In genomic region chr2:126655066-126655465, GRCh38 we compare ENCODE assay signal across 10 cellular contexts. TPM values are rescaled to one million over a fixed set of nuclear protein-coding genes. Genes with fewer than 3 reads are reported as not detected.
DNase-seq lines count a peak whose midpoint lies in the region; TF ChIP-seq lines count a peak whose summit lies in the region.
"Had no signal": no experiment of that assay in that cellular context is flagged by ENCODE, and none has a peak within 500 bp of the region (broad histone marks: within the 10 kb centered on the region; RNA-seq: fewer than 3 reads in every experiment).

No MANE protein-coding gene starts in this region.

- peak overlapping the region; percentile 85 for H3K4me3 Mint-ChIP-seq in activated T-cell treated with anti-CD3 and anti-CD28 coated beads, Interleukin-2, amount 50 U/mL, for 24 hours

- H3K27me3 Mint-ChIP-seq in activated T-cell treated with anti-CD3 and anti-CD28 coated beads, Interleukin-2, amount 50 U/mL, for 24 hours = no peaks in the 10 kb centered on the region

- H3K4me2 ChIP-seq in mesenchymal stem cell (ENCODE audit: low read length, poor library complexity, severe bottlenecking) = peak overlapping the region; percentile 63

- H3K36me3 Mint-ChIP-seq in activated T-cell treated with anti-CD3 and anti-CD28 coated beads, Interleukin-2, amount 50 U/mL, for 24 hours (ENCODE audit: low read depth) = peaks cover 36% of the 10 kb centered on the region

- H2BK120ac ChIP-seq in mesenchymal stem cell (ENCODE audit: low read depth, low read length) = peak overlapping the region; percentile 65

- H3K27ac ChIP-seq in mesenchymal stem cell (ENCODE audit: low read length, poor library complexity, severe bottlenecking) (peak overlapping the region; percentile 83), tibial nerve (peak overlapping the region in 3 of 4 donors; percentile 94 to 98 (median 94))
- H3K27ac ChIP-seq: C4-2B had no signal

- H3K23ac ChIP-seq in mesenchymal stem cell (ENCODE audit: low read length in 2 of 2) = peak overlapping the region in 1 of 2 experiments; percentile 34

- H3K14ac ChIP-seq in mesenchymal stem cell (ENCODE audit: low read length in 2 of 2) = no peak overlapping the region

- no peaks in the 10 kb centered on the region for H3K36me3 ChIP-seq in adipocyte (ENCODE audit: control insufficient read depth, insufficient read depth, low read length, severe bottlenecking)
- H3K36me3 ChIP-seq in mesenchymal stem cell (ENCODE audit: control insufficient read depth in 1 of 2, insufficient read depth in 2 of 2, low read depth in 1 of 2, low read length in 2 of 2) = peaks cover 0 to 2% of the 10 kb centered on the region in 2 experiments
- no peaks in the 10 kb centered on the region for H3K36me3 ChIP-seq in tibial nerve

- peak overlapping the region; percentile 90 for H3K27ac Mint-ChIP-seq in activated T-cell treated with anti-CD3 and anti-CD28 coated beads, Interleukin-2, amount 50 U/mL, for 24 hours

- peak overlapping the region; percentile 59 for H4K8ac ChIP-seq in mesenchymal stem cell (ENCODE audit: low read length)

- H3K9me3 ChIP-seq in adipocyte (ENCODE audit: control insufficient read depth, low read length) (peaks cover 7% of the 10 kb centered on the region), mesenchymal stem cell (ENCODE audit: control insufficient read depth, low read length) (no peaks in the 10 kb centered on the region), tibial nerve (no peaks in the 10 kb centered on the region)

- H3K4me3 ChIP-seq in adipocyte (ENCODE audit: low read length) = peak overlapping the region; percentile 92
- H3K4me3 ChIP-seq in mesenchymal stem cell (ENCODE audit: insufficient read depth in 1 of 2, low read depth in 1 of 2, low read length in 2 of 2) = peak overlapping the region in 1 of 2 experiments; percentile 91
- no peak overlapping the region for H3K4me3 ChIP-seq in tibial nerve

- no peak overlapping the region for H2BK5ac ChIP-seq in mesenchymal stem cell (ENCODE audit: low read depth, low read length, poor library complexity, severe bottlenecking)

- peak overlapping the region; percentile 49 for H2AFZ ChIP-seq in mesenchymal stem cell (ENCODE audit: low read depth, low read length)

- DNase-seq in activated T-cell treated with anti-CD3 and anti-CD28 coated beads, Interleukin-2, amount 50 U/mL, for 24 hours = no peak
- DNase-seq in activated T-cell treated with anti-CD3 and anti-CD28 coated beads for 4 hours (no peak), adipocyte (ENCODE audit: low read depth) (no peak), mesenchymal stem cell (peak; percentile 85), tibial nerve (ENCODE audit: low spot score in 2 of 2) (no peak), SKM-1 (lab: John Stamatoyannopoulos, UW; ENCODE audit: unreplicated experiment) (no peak), NCI-H1436 treated with DMSO at 0.1 percent for 48 hours (lab: John Stamatoyannopoulos, UW) (no peak), NAMALWA (ENCODE audit: low spot score) (no peak)

- H3K9ac ChIP-seq in adipocyte (ENCODE audit: low read length) = peak overlapping the region; percentile 98
- peak overlapping the region; percentile 100 for H3K9ac ChIP-seq in mesenchymal stem cell (ENCODE audit: low read length)

- no peak for TF ChIP-seq EP300 in tibial nerve (IDR thresholded peaks at IDR 0.05)

- WGBS in mesenchymal stem cell = 26% methylated on average over 6 of the region's 6 CpGs
- 87 to 91% methylated on average over 6 of the region's 6 CpGs for WGBS in tibial nerve, 2 donors

- peak overlapping the region; percentile 67 to 91 for H2BK12ac ChIP-seq in mesenchymal stem cell (ENCODE audit: low read length in 2 of 2)

- H3K4me1 ChIP-seq in adipocyte (ENCODE audit: control insufficient read depth, insufficient read depth, low read length) (peaks cover 38% of the 10 kb centered on the region), mesenchymal stem cell (ENCODE audit: control insufficient read depth, insufficient read depth, low read depth, low read length) (peaks cover 21% of the 10 kb centered on the region), tibial nerve (peaks cover 0 to 49% (median 18%) of the 10 kb centered on the region in 4 donors)

- peak overlapping the region; percentile 8 for H4K91ac ChIP-seq in mesenchymal stem cell (ENCODE audit: low read length)

- peaks cover 7% of the 10 kb centered on the region for H3K9me3 Mint-ChIP-seq in activated T-cell treated with anti-CD3 and anti-CD28 coated beads, Interleukin-2, amount 50 U/mL, for 24 hours

- peak overlapping the region; percentile 37 to 100 for H3K18ac ChIP-seq in mesenchymal stem cell (ENCODE audit: low read depth in 1 of 2, low read length in 2 of 2)

- no peak for TF ChIP-seq CTCF in tibial nerve (IDR thresholded peaks at IDR 0.05)

- H2AK5ac ChIP-seq in mesenchymal stem cell (ENCODE audit: low read length, severe bottlenecking) = peak overlapping the region; percentile 25

- H2BK15ac ChIP-seq in mesenchymal stem cell (ENCODE audit: low read depth, poor library complexity, severe bottlenecking) = no peak overlapping the region

- H3K27me3 ChIP-seq in adipocyte (replicated peaks; ENCODE audit: control insufficient read depth, insufficient read depth, low read length) (no peaks in the 10 kb centered on the region), mesenchymal stem cell (ENCODE audit: control insufficient read depth in 1 of 2, insufficient read depth in 1 of 2, low read length in 2 of 2) (no peaks in the 10 kb centered on the region), tibial nerve (peaks cover 0 to 3% of the 10 kb centered on the region in 2 donors)

- H3K4me1 Mint-ChIP-seq in activated T-cell treated with anti-CD3 and anti-CD28 coated beads, Interleukin-2, amount 50 U/mL, for 24 hours (ENCODE audit: low read depth) = peaks cover 36% of the 10 kb centered on the region

- H3K4ac ChIP-seq in mesenchymal stem cell (ENCODE audit: low read depth in 1 of 2, low read length in 2 of 2) = peak overlapping the region; percentile 10 to 60

- no peaks in the 10 kb centered on the region for H3K79me1 ChIP-seq in mesenchymal stem cell (replicated peaks; ENCODE audit: low read length, poor library complexity, severe bottlenecking)

- no peak for TF ChIP-seq POLR2A in tibial nerve (IDR thresholded peaks at IDR 0.05)

RNA-seq across cellular contexts. Expression of gene GYPC, which starts 0.9 kb away (rescaled TPM):
- 199 TPM for polyA plus RNA-seq in mesenchymal stem cell (2013, experiment 1 of 2)
- 195 TPM for polyA plus RNA-seq in mesenchymal stem cell (2013, experiment 2 of 2)
- total RNA-seq in tibial nerve = 10 to 100 TPM; 50.4 to 87.6 (median 67.8) TPM
- total RNA-seq: HT-29 had no signal
